In genomic region chr6:39614393-39614792, GRCh38 we compare ENCODE assay signal across 21 cellular contexts.
"Had no signal": no experiment of that assay in that cellular context is flagged by ENCODE, and none has a peak within 500 bp of the region (broad histone marks: within the 10 kb centered on the region; RNA-seq: fewer than 3 reads in every experiment).

No MANE protein-coding gene starts in this region.

- H3K4me1 ChIP-seq: foreskin keratinocyte, lower lobe of right lung had no signal

- H3K9me3 Mint-ChIP-seq: mesothelial cell of epicardium had no signal

- H3K27ac Mint-ChIP-seq: naive B cell had no signal

- H3K36me3 ChIP-seq: esophagus squamous epithelium, gastroesophageal sphincter, heart left ventricle, left lung, lower lobe of right lung had no signal

- H3K27ac ChIP-seq: coronary artery, dorsolateral prefrontal cortex, epithelial cell of prostate, esophagus squamous epithelium, foreskin keratinocyte, gastroesophageal sphincter, heart left ventricle, left lung, lower lobe of right lung had no signal

- H3K4me3 Mint-ChIP-seq: mesothelial cell of epicardium, naive B cell had no signal

- DNase-seq: dermis blood vessel endothelial cell; dorsolateral prefrontal cortex; effector CD4-positive, alpha-beta T cell; effector memory CD4-positive, alpha-beta T cell; erythroblast; esophagus squamous epithelium; foreskin keratinocyte; heart left ventricle; hippocampal formation; left cardiac atrium; left lung; left ventricle myocardium superior; lower lobe of right lung; mesenchymal stem cell; mucosa of descending colon; naive B cell had no signal

- H3K36me3 Mint-ChIP-seq: mesothelial cell of epicardium, naive B cell had no signal

- H3K4me3 ChIP-seq: coronary artery, dorsolateral prefrontal cortex, esophagus squamous epithelium, gastroesophageal sphincter, heart left ventricle, left lung, lower lobe of right lung, mucosa of descending colon had no signal

- H3K9me3 ChIP-seq: esophagus squamous epithelium, gastroesophageal sphincter, heart left ventricle, left lung, lower lobe of right lung, mucosa of descending colon had no signal

- H3K4me1 Mint-ChIP-seq: naive B cell had no signal

- H3K27me3 ChIP-seq: dorsolateral prefrontal cortex, gastroesophageal sphincter, heart left ventricle, left lung had no signal

- ATAC-seq: esophagus mucosa, foreskin keratinocyte, gastroesophageal sphincter, heart left ventricle, left cardiac atrium, left lung, left ventricle myocardium superior, lower lobe of right lung, mucosa of descending colon had no signal
